In genomic region chr14:69133206-69134125, GRCh38 we compare ENCODE assay signal across 8 cellular contexts. TPM values are rescaled to one million over a fixed set of nuclear protein-coding genes. Genes with fewer than 3 reads are reported as not detected.
DNase-seq lines count a peak whose midpoint lies in the region; ATAC-seq, FAIRE-seq and TF ChIP-seq lines count a peak whose summit lies in the region.

No MANE protein-coding gene starts in this region.

- no peaks in the 10 kb centered on the region for H3K9me2 ChIP-seq in HCT116 (ENCODE audit: insufficient read depth)

- H3K27me3 Mint-ChIP-seq in activated T-cell treated with anti-CD3 and anti-CD28 coated beads, Interleukin-2, amount 50 U/mL, for 72 hours (ENCODE audit: low read depth), result no peaks in the 10 kb centered on the region
- no peaks in the 10 kb centered on the region for H3K27me3 Mint-ChIP-seq in stimulated activated memory B cell treated with anti-CD40 and anti-IgM and Interleukin-4, amounts not matched to agents 10 μg/mL and 1 μg/mL and 100 μg/mL, for 72 hours

- DNase-seq in ACHN (peak; percentile 53), HCT116 (ENCODE audit: low read depth, low spot score) (no peak), inferior parietal cortex (ENCODE audit: extremely low spot score) (no peak), medulla oblongata (ENCODE audit: extremely low spot score) (no peak), tibial nerve (ENCODE audit: low spot score in 2 of 2) (no peak)
- DNase-seq in activated T-cell treated with anti-CD3 and anti-CD28 coated beads, Interleukin-2, amount 50 U/mL, for 72 hours, result peak; percentile 44 to 51

- TF ChIP-seq RAD21 in HCT116 (IDR thresholded peaks at IDR 0.05; ENCODE audit: low read depth), result no peak

- H3K4me3 ChIP-seq in HCT116 (replicated peaks in 1 of 2; ENCODE audit: low read depth in 1 of 2, low read length in 2 of 2), result no peak overlapping the region
- H3K4me3 ChIP-seq in tibial nerve, result no peak overlapping the region

- CTCF ChIA-PET in HCT116 (lab: Charles Lee), result interaction anchor here (0.8 to 1.4 kb wide), 3 partner anchors 18 to 110 kb away, joined by 3 to 4 read pairs (median 3); no protein-coding TSS in a partner anchor

- 64 to 81% methylated on average over 3 of the region's 3 CpGs for WGBS in tibial nerve, 2 donors

- H3K4me2 ChIP-seq in HCT116 (ENCODE audit: low read length), result no peak overlapping the region

- TF ChIP-seq POLR2A in HCT116 (IDR thresholded peaks at IDR 0.05; ENCODE audit: borderline replicate concordance, extremely low read depth, insufficient read depth, insufficient read length) (no peak), tibial nerve (IDR thresholded peaks at IDR 0.05) (no peak)

- no peak for ATAC-seq in HCT116
- ATAC-seq in activated T-cell treated with anti-CD3 and anti-CD28 coated beads, Interleukin-2, amount 50 U/mL, for 72 hours (replicated peaks in 1 of 2), result peak; percentile 77
- ATAC-seq in stimulated activated memory B cell treated with anti-CD40 and anti-IgM and Interleukin-4, amounts not matched to agents 10 μg/mL and 1 μg/mL and 100 μg/mL, for 72 hours, result no peak

- H3K79me2 ChIP-seq in HCT116 (ENCODE audit: insufficient read depth, low read length), result peaks cover 13% of the 10 kb centered on the region; the same call in 1 of the 2 replicates

- H3K4me1 Mint-ChIP-seq in activated T-cell treated with anti-CD3 and anti-CD28 coated beads, Interleukin-2, amount 50 U/mL, for 72 hours (ENCODE audit: low read depth), result peaks cover 77% of the 10 kb centered on the region
- H3K4me1 Mint-ChIP-seq in stimulated activated memory B cell treated with anti-CD40 and anti-IgM and Interleukin-4, amounts not matched to agents 10 μg/mL and 1 μg/mL and 100 μg/mL, for 72 hours, result peaks cover 64% of the 10 kb centered on the region

- H4K20me1 ChIP-seq in HCT116 (ENCODE audit: insufficient read depth), result no peaks in the 10 kb centered on the region

- H3K27ac Mint-ChIP-seq in activated T-cell treated with anti-CD3 and anti-CD28 coated beads, Interleukin-2, amount 50 U/mL, for 72 hours, result peak overlapping the region; percentile 97
- H3K27ac Mint-ChIP-seq in stimulated activated memory B cell treated with anti-CD40 and anti-IgM and Interleukin-4, amounts not matched to agents 10 μg/mL and 1 μg/mL and 100 μg/mL, for 72 hours, result no peak overlapping the region

- H3K27ac ChIP-seq in HCT116 (ENCODE audit: low read depth, low read length) (no peak overlapping the region), tibial nerve (no peak overlapping the region)

- H3K9ac ChIP-seq in HCT116 (ENCODE audit: low read length), result no peak overlapping the region

- FAIRE-seq in islet of Langerhans (lab: Jason Lieb, UNC), result peak; percentile 33

- no peak for TF ChIP-seq EP300 in tibial nerve (IDR thresholded peaks at IDR 0.05)

- H3K27me3 ChIP-seq in HCT116 (ENCODE audit: insufficient read depth, low read length) (no peaks in the 10 kb centered on the region), tibial nerve (no peaks in the 10 kb centered on the region)

- H3K9me3 Mint-ChIP-seq in activated T-cell treated with anti-CD3 and anti-CD28 coated beads, Interleukin-2, amount 50 U/mL, for 72 hours, result no peaks in the 10 kb centered on the region
- no peaks in the 10 kb centered on the region for H3K9me3 Mint-ChIP-seq in stimulated activated memory B cell treated with anti-CD40 and anti-IgM and Interleukin-4, amounts not matched to agents 10 μg/mL and 1 μg/mL and 100 μg/mL, for 72 hours

- no peak for TF ChIP-seq CTCF in HCT116 (IDR thresholded peaks at IDR 0.05 in 2 of 3, conservative IDR thresholded peaks at IDR 0.05 in 1 of 3; ENCODE audit: borderline replicate concordance in 1 of 3, insufficient read depth in 1 of 3, low read depth in 2 of 3, low read length in 2 of 3)
- TF ChIP-seq CTCF in tibial nerve (IDR thresholded peaks at IDR 0.05), result no peak

- peaks cover 0 to 1% of the 10 kb centered on the region in 2 donors for H3K36me3 Mint-ChIP-seq in activated T-cell treated with anti-CD3 and anti-CD28 coated beads, Interleukin-2, amount 50 U/mL, for 72 hours (ENCODE audit: insufficient read depth in 2 of 2)
- H3K36me3 Mint-ChIP-seq in stimulated activated memory B cell treated with anti-CD40 and anti-IgM and Interleukin-4, amounts not matched to agents 10 μg/mL and 1 μg/mL and 100 μg/mL, for 72 hours, result peaks cover 4% of the 10 kb centered on the region

- no peak overlapping the region for H2AFZ ChIP-seq in HCT116 (ENCODE audit: low read depth, low read length, poor library complexity, severe bottlenecking)

- no peaks in the 10 kb centered on the region for H3K9me3 ChIP-seq in HCT116 (ENCODE audit: control insufficient read depth in 1 of 2, insufficient read depth in 1 of 2, low read depth in 1 of 2, low read length in 2 of 2)
- no peaks in the 10 kb centered on the region for H3K9me3 ChIP-seq in tibial nerve

- POLR2A ChIA-PET in HCT116 (lab: Charles Lee), result interaction anchor here (1.3 to 1.6 kb wide), 2 partner anchors 11 to 13 kb away, joined by 3 to 4 read pairs; no protein-coding TSS in a partner anchor

- intact Hi-C loops in HCT116 (cut with micrococcal nuclease), result no loop called here

- BruUV-seq in HCT116 (replicated peaks; lab: Mats Ljungman, UMichigan), result no TSS peak

- peaks cover 0 to 12% of the 10 kb centered on the region in 2 experiments; a peak in 2 of 4 replicates for H3K4me1 ChIP-seq in HCT116 (ENCODE audit: control insufficient read depth in 1 of 2, insufficient read depth in 2 of 2, low read length in 2 of 2)
- H3K4me1 ChIP-seq in tibial nerve, result peaks cover 0 to 76% (median 23%) of the 10 kb centered on the region in 4 donors

- RAD21 ChIA-PET in HCT116 (lab: Charles Lee; ENCODE audit: low non-redundant PET in 1 of 2, low total read pairs in 2 of 2, uncharacterized antibody in 2 of 2, unreplicated experiment in 2 of 2), result no interaction called here

- in situ Hi-C loops in ACHN (cut with HindIII; ENCODE audit: low pct_ligation_motif_present, low pct_unique_long_range_greater_than_20kb, low sequenced_read_pairs), result no loop called here

- H3K36me3 ChIP-seq in HCT116 (ENCODE audit: control insufficient read depth in 1 of 2, insufficient read depth in 2 of 2, low read length in 2 of 2) (no peaks in the 10 kb centered on the region), tibial nerve (no peaks in the 10 kb centered on the region)

- H3K4me3 Mint-ChIP-seq in activated T-cell treated with anti-CD3 and anti-CD28 coated beads, Interleukin-2, amount 50 U/mL, for 72 hours, result peak overlapping the region; percentile 73 to 90
- no peak overlapping the region for H3K4me3 Mint-ChIP-seq in stimulated activated memory B cell treated with anti-CD40 and anti-IgM and Interleukin-4, amounts not matched to agents 10 μg/mL and 1 μg/mL and 100 μg/mL, for 72 hours

TF ChIP-seq in HCT116, 20 proteins besides CTCF, POLR2A, EP300 and RAD21 (continues in another document):
- TF ChIP-seq ZFX (IDR thresholded peaks at IDR 0.05) (no peak), SRF (IDR thresholded peaks at IDR 0.05; ENCODE audit: low read depth) (no peak), ZNF274 (IDR thresholded peaks at IDR 0.05; ENCODE audit: low read depth, low read length) (no peak), ATF3 (IDR thresholded peaks at IDR 0.05) (peak; percentile 56; the same call in 1 of the 2 replicates), ZBTB33 (IDR thresholded peaks at IDR 0.05; ENCODE audit: extremely low read depth, insufficient replicate concordance, low read length) (no peak), EZH2 (IDR thresholded peaks at IDR 0.05) (no peak), ELF1 (IDR thresholded peaks at IDR 0.05; ENCODE audit: borderline replicate concordance, low read depth) (no peak), POLR2AphosphoS5 (IDR thresholded peaks at IDR 0.05; ENCODE audit: low read depth, low read length) (no peak), FOSL1 (IDR thresholded peaks at IDR 0.05; ENCODE audit: low read depth) (peak; percentile 40), EZH2phosphoT487 (IDR thresholded peaks at IDR 0.05; ENCODE audit: borderline replicate concordance) (no peak), SP1 (IDR thresholded peaks at IDR 0.05; ENCODE audit: low read depth) (no peak), EGR1 (IDR thresholded peaks at IDR 0.05; ENCODE audit: low read depth) (no peak), JUND (IDR thresholded peaks at IDR 0.05) (peak; percentile 43; the same call in 1 of the 2 replicates), CEBPB (IDR thresholded peaks at IDR 0.05; ENCODE audit: low read depth) (peak; percentile 77), YY1 (IDR thresholded peaks at IDR 0.05; ENCODE audit: extremely low read depth, insufficient replicate concordance, low read depth, low read length) (no peak)

RNA-seq across cellular contexts. Expression of gene DCAF5, which starts 19.5 kb away (rescaled TPM):
- total RNA-seq in HCT116 (2021; ENCODE audit: unreplicated experiment), result 27.1 TPM
- 20.4 and 22.0 TPM in 2 replicates for polyA plus RNA-seq in HCT116 (2012)
- 10 to 100 TPM; 52.3 to 53.5 TPM for total RNA-seq in activated T-cell treated with anti-CD3 and anti-CD28 coated beads, Interleukin-2, amount 50 U/mL, for 72 hours
- 10 to 100 TPM; 42.2 to 53.7 (median 51.1) TPM for total RNA-seq in tibial nerve

RNA-seq across cellular contexts. Expression of gene EXD2, which starts 57.8 kb away (rescaled TPM):
- total RNA-seq in HCT116 (2021; ENCODE audit: unreplicated experiment) (20.2 TPM), tibial nerve (10 to 100 TPM; 17.4 to 24.7 (median 20.9) TPM)
- 11.6 and 13.2 TPM in 2 replicates for polyA plus RNA-seq in HCT116 (2012)
- 10 to 100 TPM; 11.3 to 16.3 TPM for total RNA-seq in activated T-cell treated with anti-CD3 and anti-CD28 coated beads, Interleukin-2, amount 50 U/mL, for 72 hours

Comparison
In these comparisons a context has a peak if more than half of its experiments do, and no peak if none do; other contexts are left out.
1. DNase-seq: peak in ACHN (single experiment) and activated T-cell treated with anti-CD3 and anti-CD28 coated beads, Interleukin-2, amount 50 U/mL, for 72 hours (2 of 2); none in HCT116 (single experiment), inferior parietal cortex (single experiment), medulla oblongata (single experiment) and tibial nerve (0 of 2).
2. ATAC-seq: peak in activated T-cell treated with anti-CD3 and anti-CD28 coated beads, Interleukin-2, amount 50 U/mL, for 72 hours (2 of 2); none in HCT116 (single experiment) and stimulated activated memory B cell treated with anti-CD40 and anti-IgM and Interleukin-4, amounts not matched to agents 10 μg/mL and 1 μg/mL and 100 μg/mL, for 72 hours (single experiment).